ENCODE assay signal across 21 cellular contexts in the genomic region with DNA sequence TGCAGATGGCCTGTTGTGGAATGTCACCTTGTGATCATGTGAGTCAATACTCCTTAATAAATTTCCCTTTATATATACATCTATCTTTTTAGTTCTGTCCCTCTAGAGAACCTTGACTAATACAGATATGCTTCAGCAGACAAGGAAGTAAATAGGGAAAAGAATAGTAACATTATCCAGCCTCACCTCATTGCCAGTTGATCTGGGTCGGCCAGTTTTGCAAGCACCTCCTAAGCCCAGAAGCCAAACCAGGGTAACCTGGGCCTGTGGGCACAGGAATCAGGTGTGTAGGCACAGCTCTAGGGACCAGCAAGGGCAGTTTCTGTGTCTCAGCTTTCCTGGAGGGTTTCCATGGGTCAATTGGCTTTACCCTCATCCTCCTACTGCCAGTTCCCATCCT. TPM values are rescaled to one million over a fixed set of nuclear protein-coding genes. Genes with fewer than 3 reads are reported as not detected.
A peak's percentile ranks its signal among the peaks of the same experiment; 100 is the strongest.
DNase-seq lines count a peak whose midpoint lies in the region; ATAC-seq, FAIRE-seq and TF ChIP-seq lines count a peak whose summit lies in the region.
"Had no signal": no experiment of that assay in that cellular context is flagged by ENCODE, and none has a peak within 500 bp of the region (broad histone marks: within the 10 kb centered on the region; RNA-seq: fewer than 3 reads in every experiment).

No MANE protein-coding gene starts in this region.

- H2AFZ ChIP-seq in mammary epithelial cell (ENCODE audit: low read depth, low read length) = no peak overlapping the region
- H2AFZ ChIP-seq in GM23248 = no peak overlapping the region

- no peak overlapping the region for H3K4me2 ChIP-seq in mammary epithelial cell (ENCODE audit: insufficient read depth, low read depth, low read length)
- H3K4me2 ChIP-seq in GM23248 (ENCODE audit: unreplicated experiment) = no peak overlapping the region
- H3K4me2 ChIP-seq: SK-N-SH had no signal

- peak overlapping the region; percentile 78 to 83 for H3K27ac ChIP-seq in breast epithelium
- H3K27ac ChIP-seq in mammary epithelial cell (ENCODE audit: insufficient read depth, low read depth, low read length) = no peak overlapping the region
- H3K27ac ChIP-seq in GM23248 = no peak overlapping the region
- no peak overlapping the region for H3K27ac ChIP-seq in effector memory CD4-positive, alpha-beta T cell (ENCODE audit: insufficient read depth, low read length, poor library complexity, severe bottlenecking)

- H3F3A ChIP-seq in GM23248 (ENCODE audit: insufficient read depth) = 0 out of 2 replicates have a peak, but pooled peaks cover 4% of the 10 kb centered on the region

- 73% methylated on average over 1 of the region's 1 CpG for WGBS in mammary epithelial cell (ENCODE audit: low coverage, missing lambda C conversion rate)
- 65 to 71% methylated on average over 1 of the region's 1 CpG for WGBS in GM23248 (ENCODE audit: low coverage in 1 of 2, low lambda C conversion rate in 2 of 2, missing lambda C conversion rate in 2 of 2), 2 experiments

- H3K4me1 ChIP-seq in breast epithelium (peaks cover 0 to 11% of the 10 kb centered on the region in 2 donors), mammary epithelial cell (ENCODE audit: insufficient read depth, low read length) (no peaks in the 10 kb centered on the region), GM23248 (ENCODE audit: insufficient read depth) (no peaks in the 10 kb centered on the region)
- no peaks in the 10 kb centered on the region for H3K4me1 ChIP-seq in effector memory CD4-positive, alpha-beta T cell (ENCODE audit: control insufficient read depth, insufficient read depth, low read length, poor library complexity, severe bottlenecking)

- CTCF ChIA-PET in mammary epithelial cell (lab: Charles Lee; ENCODE audit: low non-redundant PET) = no interaction called here

- in situ Hi-C loops in mammary epithelial cell (cut with MboI; ENCODE audit: low sequenced_read_pairs in 2 of 2) = no loop called here
- in situ Hi-C loops in GM23248 (cut with MboI) = no loop called here

- H3K79me2 ChIP-seq in mammary epithelial cell (ENCODE audit: insufficient read depth, low read length) (no peaks in the 10 kb centered on the region), GM23248 (ENCODE audit: insufficient read depth) (no peaks in the 10 kb centered on the region)

- dilution Hi-C loops in mammary epithelial cell (cut with HindIII; ENCODE audit: low sequenced_read_pairs) = loop anchor here (5.0 kb wide), 1 partner anchor 95 kb away; a partner anchor contains a TSS

- no peaks in the 10 kb centered on the region for H4K20me1 ChIP-seq in mammary epithelial cell (ENCODE audit: insufficient read depth, low read length)
- no peaks in the 10 kb centered on the region for H4K20me1 ChIP-seq in GM23248 (ENCODE audit: insufficient read depth)

- DNase-seq in breast epithelium (ENCODE audit: low spot score in 2 of 2) (peak; percentile 69 to 81), mammary epithelial cell (no peak), bronchial epithelial cell (ENCODE audit: low read depth) (peak; percentile 66), mucosa of gallbladder (ENCODE audit: low spot score) (peak; percentile 41), ureter (ENCODE audit: low spot score) (peak; percentile 77), GM23248 (no peak)
- no peak for DNase-seq in effector memory CD4-positive, alpha-beta T cell
- DNase-seq: GF-D8, H7, KBM-7, NCI-H1092 treated with DMSO at 0.1 percent for 48 hours, NCI-H1694, NCI-H345, NCI-H774, Right ventricle myocardium superior, SK-N-SH had no signal

- intact Hi-C loops in breast epithelium (cut with DNase I; ENCODE audit: low total_unique reads) (no loop called here), mammary epithelial cell (cut with micrococcal nuclease) (no loop called here)

- no peak for FAIRE-seq in bronchial epithelial cell (lab: Jason Lieb, UNC)
- FAIRE-seq: A204.1, D721Med had no signal

- H3K27me3 ChIP-seq in breast epithelium = no peaks in the 10 kb centered on the region
- no peaks in the 10 kb centered on the region for H3K27me3 ChIP-seq in mammary epithelial cell (ENCODE audit: insufficient read depth, low read length)
- peaks cover 2% of the 10 kb centered on the region for H3K27me3 ChIP-seq in bronchial epithelial cell (ENCODE audit: control insufficient read depth, insufficient read depth, low read length)
- H3K27me3 ChIP-seq in GM23248 (replicated peaks; ENCODE audit: insufficient read depth) = peaks cover 17% of the 10 kb centered on the region
- H3K27me3 ChIP-seq in effector memory CD4-positive, alpha-beta T cell (replicated peaks; ENCODE audit: control insufficient read depth, insufficient read depth, low read length, poor library complexity, severe bottlenecking) = no peaks in the 10 kb centered on the region

- H3K9ac ChIP-seq in mammary epithelial cell (ENCODE audit: insufficient read depth, low read length) = no peak overlapping the region
- no peak overlapping the region for H3K9ac ChIP-seq in GM23248
- H3K9ac ChIP-seq: SK-N-SH had no signal

- H3K4me3 ChIP-seq in breast epithelium (no peak overlapping the region), mammary epithelial cell (replicated peaks in 1 of 3; ENCODE audit: insufficient read depth in 1 of 3, low read depth in 2 of 3, low read length in 3 of 3) (no peak overlapping the region), bronchial epithelial cell (ENCODE audit: low read depth, low read length) (no peak overlapping the region), GM23248 (no peak overlapping the region)
- H3K4me3 ChIP-seq in effector memory CD4-positive, alpha-beta T cell (ENCODE audit: insufficient read depth, low read depth, low read length, poor library complexity, severe bottlenecking) = no peak overlapping the region

- TF ChIP-seq POLR2A in breast epithelium (IDR thresholded peaks at IDR 0.05) = no peak

- no peak for TF ChIP-seq CTCF in breast epithelium (IDR thresholded peaks at IDR 0.05)
- TF ChIP-seq CTCF in mammary epithelial cell (conservative IDR thresholded peaks at IDR 0.05 in 1 of 2, IDR thresholded peaks at IDR 0.05 in 1 of 2; ENCODE audit: extremely low read depth in 1 of 2, insufficient read depth in 1 of 2, low read depth in 1 of 2, low read length in 2 of 2) = no peak
- TF ChIP-seq CTCF in bronchial epithelial cell (IDR thresholded peaks at IDR 0.05; ENCODE audit: insufficient read depth, low read length, severe bottlenecking) = no peak

- H3K36me3 ChIP-seq in breast epithelium (no peaks in the 10 kb centered on the region), mammary epithelial cell (ENCODE audit: insufficient read depth, low read length) (no peaks in the 10 kb centered on the region), bronchial epithelial cell (ENCODE audit: control insufficient read depth, insufficient read depth, low read length) (no peaks in the 10 kb centered on the region), GM23248 (ENCODE audit: low read depth) (no peaks in the 10 kb centered on the region)
- H3K36me3 ChIP-seq in effector memory CD4-positive, alpha-beta T cell (ENCODE audit: control insufficient read depth, insufficient read depth, low read length) = no peaks in the 10 kb centered on the region

- H3K9me2 ChIP-seq in GM23248 (ENCODE audit: insufficient read depth) = no peaks in the 10 kb centered on the region
- H3K9me2 ChIP-seq: SK-N-SH had no signal

- no peak for ATAC-seq in GM18858 (IDR thresholded peaks at IDR 0.05; ENCODE audit: unreplicated experiment)
- ATAC-seq: Panc1 had no signal

- H3K9me3 ChIP-seq in breast epithelium (no peaks in the 10 kb centered on the region), mammary epithelial cell (replicated peaks; ENCODE audit: insufficient read depth, low read length) (no peaks in the 10 kb centered on the region), GM23248 (ENCODE audit: low read depth) (no peaks in the 10 kb centered on the region)
- no peaks in the 10 kb centered on the region for H3K9me3 ChIP-seq in effector memory CD4-positive, alpha-beta T cell (ENCODE audit: control insufficient read depth, low read length)
- H3K9me3 ChIP-seq: SK-N-SH had no signal

- no TSS peak for BruUV-seq in mammary epithelial cell (replicated peaks; lab: Mats Ljungman, UMichigan)

RNA-seq across cellular contexts. Expression of a gene that starts 11.9 kb away (rescaled TPM):
- total RNA-seq in breast epithelium (not detected), mammary epithelial cell (not detected), bronchial epithelial cell (not detected in 2 replicates), mucosa of gallbladder (not detected), ureter (0.78 TPM)
- polyA plus RNA-seq in mammary epithelial cell (not detected), GM23248 (2016; fragmentation: Nextera tagmentation; extraction: Ambion mirVana) (not detected in 2 replicates)
- not detected for polyA minus RNA-seq in mammary epithelial cell
- not detected in 2 replicates for total RNA-seq in GM23248 (2014; rRNA removed; shearing (Covaris generic))
- total RNA-seq: H7, M059J, Right ventricle myocardium superior had no signal
- polyA plus RNA-seq: SK-N-SH had no signal

RNA-seq across cellular contexts. Expression of a gene that starts 20.4 kb away (rescaled TPM):
- 100 to 1,000 TPM in 1 of 3 donors, 10 to 100 TPM in 1, 1 to 10 TPM in 1; 6.2 to 164 (median 58.0) TPM for total RNA-seq in breast epithelium
- total RNA-seq in mammary epithelial cell = 10 to 100 TPM in 1 of 2 donors, 1 to 10 TPM in 1; 1.2 to 11.2 TPM
- polyA plus RNA-seq in mammary epithelial cell = 5.9 TPM
- polyA minus RNA-seq in mammary epithelial cell = 6.0 TPM
- under 0.01 TPM in 1 of 2 replicates, not detected in the other for total RNA-seq in bronchial epithelial cell
- 19.7 TPM for total RNA-seq in mucosa of gallbladder
- total RNA-seq in ureter = 31.1 TPM
- not detected in 2 replicates for total RNA-seq in GM23248 (2014; rRNA removed; shearing (Covaris generic))
- polyA plus RNA-seq in GM23248 (2016; fragmentation: Nextera tagmentation; extraction: Ambion mirVana) = not detected in 2 replicates

RNA-seq across cellular contexts. Expression of a gene that starts 34.1 kb away (rescaled TPM):
- under 1 TPM; 0.15 to 0.33 (median 0.16) TPM for total RNA-seq in breast epithelium
- under 1 TPM in 1 of 2 donors, not detected in 1; 0.17 TPM for total RNA-seq in mammary epithelial cell
- polyA plus RNA-seq in mammary epithelial cell = 0.02 TPM
- not detected for polyA minus RNA-seq in mammary epithelial cell
- under 0.01 TPM in 1 of 2 replicates, not detected in the other for total RNA-seq in bronchial epithelial cell
- 1.4 TPM for total RNA-seq in mucosa of gallbladder
- not detected for total RNA-seq in ureter
- total RNA-seq in GM23248 (2014; rRNA removed; shearing (Covaris generic)) = not detected in 2 replicates
- 0.10 and 0.13 TPM in 2 replicates for polyA plus RNA-seq in GM23248 (2016; fragmentation: Nextera tagmentation; extraction: Ambion mirVana)
- total RNA-seq: H7, M059J, Right ventricle myocardium superior had no signal
- polyA plus RNA-seq: SK-N-SH had no signal

RNA-seq across cellular contexts. Expression of a gene that starts 54.5 kb away (rescaled TPM):
- total RNA-seq in breast epithelium (10 to 100 TPM; 23.4 to 33.2 (median 28.8) TPM), mammary epithelial cell (10 to 100 TPM; 60.8 to 69.9 TPM), bronchial epithelial cell (71.3 and 81.2 TPM in 2 replicates), mucosa of gallbladder (45.4 TPM), ureter (53.2 TPM)
- polyA plus RNA-seq in mammary epithelial cell (63.8 TPM), GM23248 (2016; fragmentation: Nextera tagmentation; extraction: Ambion mirVana) (45.1 and 55.2 TPM in 2 replicates)
- 56.2 TPM for polyA minus RNA-seq in mammary epithelial cell
- 35.7 TPM in 2 replicates for total RNA-seq in GM23248 (2014; rRNA removed; shearing (Covaris generic))

RNA-seq across cellular contexts. Expression of a gene that starts 54.6 kb away (rescaled TPM):
- total RNA-seq in breast epithelium = 10 to 100 TPM; 36.0 to 42.6 (median 40.7) TPM
- 10 to 100 TPM; 41.2 to 42.5 TPM for total RNA-seq in mammary epithelial cell
- 69.8 TPM for polyA plus RNA-seq in mammary epithelial cell
- polyA minus RNA-seq in mammary epithelial cell = 96.9 TPM
- 59.5 and 88.7 TPM in 2 replicates for total RNA-seq in bronchial epithelial cell
- total RNA-seq in mucosa of gallbladder = 79.8 TPM
- 66.6 TPM for total RNA-seq in ureter
- total RNA-seq in GM23248 (2014; rRNA removed; shearing (Covaris generic)) = 31.5 and 41.3 TPM in 2 replicates
- 41.4 and 41.8 TPM in 2 replicates for polyA plus RNA-seq in GM23248 (2016; fragmentation: Nextera tagmentation; extraction: Ambion mirVana)

Comparison
In these comparisons a context has a peak if more than half of its experiments do, and no peak if none do; other contexts are left out.
1. DNase-seq: peak in breast epithelium (2 of 2), bronchial epithelial cell (single experiment), mucosa of gallbladder (single experiment) and ureter (single experiment); none in mammary epithelial cell (single experiment), GM23248 (single experiment) and effector memory CD4-positive, alpha-beta T cell (0 of 3).
2. H3K27ac ChIP-seq: peak in breast epithelium (2 of 2); none in mammary epithelial cell (single experiment), GM23248 (single experiment) and effector memory CD4-positive, alpha-beta T cell (single experiment).